Comparison of ENCODE assay signal across 8 cellular contexts in genomic region chr2:7007846-7008741, GRCh38.
DNase-seq lines count a peak whose midpoint lies in the region; ATAC-seq, FAIRE-seq and TF ChIP-seq lines count a peak whose summit lies in the region.

No MANE protein-coding gene starts in this region.

- no peak overlapping the region for H3K4me3 Mint-ChIP-seq in activated CD4-positive, alpha-beta T cell treated with anti-CD3 and anti-CD28 coated beads, Interleukin-2, amount 10 ng/mL, durations not matched to agents 7 days and 5 days
- no peak overlapping the region for H3K4me3 Mint-ChIP-seq in activated CD4-positive, alpha-beta memory T cell treated with anti-CD3 and anti-CD28 coated beads for 36 hours

- H3K9ac ChIP-seq in H1 (replicated peaks in 1 of 4; ENCODE audit: extremely low read depth in 1 of 4, low read depth in 3 of 4, low read length in 3 of 4) (no peak overlapping the region), muscle layer of colon (ENCODE audit: low read length) (no peak overlapping the region)

- H3K4me1 ChIP-seq in H1 (replicated peaks in 1 of 4; ENCODE audit: control insufficient read depth in 3 of 4, insufficient read depth in 4 of 4, low read length in 3 of 4) (peaks cover 0 to 5% (median 3%) of the 10 kb centered on the region in 4 experiments; a peak in 4 of 7 replicates), muscle layer of colon (ENCODE audit: insufficient read depth, low read length) (peaks cover 85% of the 10 kb centered on the region)

- no peak overlapping the region for H2BK120ac ChIP-seq in H1 (replicated peaks; ENCODE audit: low read depth, low read length)

- peak; percentile 11 to 26 (median 20); a peak in 3 of 4 replicates for TF ChIP-seq CTCF in H1 (IDR thresholded peaks at IDR 0.05; ENCODE audit: control extremely low read depth in 1 of 3, insufficient read depth in 1 of 3, low read depth in 1 of 3, low read length in 3 of 3)

- no peak for TF ChIP-seq EP300 in H1 (IDR thresholded peaks at IDR 0.05; ENCODE audit: borderline replicate concordance in 1 of 2, low read depth in 2 of 2, low read length in 2 of 2)

- POLR2A ChIA-PET in activated CD4-positive, alpha-beta T cell treated with anti-CD3 and anti-CD28 coated beads, Interleukin-2, amount 10 ng/mL, durations not matched to agents 7 days and 5 days (lab: Charles Lee): no interaction called here
- POLR2A ChIA-PET in H1 (lab: Charles Lee; ENCODE audit: partially characterized antibody): interaction anchor here (0.6 to 0.7 kb wide), 2 partner anchors 9 to 927 kb away, joined by 3 read pairs; no protein-coding TSS in a partner anchor
- POLR2A ChIA-PET in activated CD4-positive, alpha-beta memory T cell treated with anti-CD3 and anti-CD28 coated beads for 36 hours (lab: Charles Lee): no interaction called here

- H3K27me3 ChIP-seq in H1 (replicated peaks in 1 of 4; ENCODE audit: control insufficient read depth in 3 of 4, extremely low read depth in 1 of 4, insufficient read depth in 3 of 4, low read length in 3 of 4) (no peaks in the 10 kb centered on the region), muscle layer of colon (ENCODE audit: control insufficient read depth in 1 of 2, insufficient read depth in 2 of 2, low read length in 2 of 2) (no peaks in the 10 kb centered on the region)

- DNase-seq in activated CD4-positive, alpha-beta T cell treated with anti-CD3 and anti-CD28 coated beads, Interleukin-2, amount 10 ng/mL, durations not matched to agents 7 days and 5 days: no peak
- no peak for DNase-seq in activated CD4-positive, alpha-beta T cell treated with anti-CD3 and anti-CD28 coated beads, Interleukin-2, amount 50 U/mL, for 48 hours
- DNase-seq in OCI-M1 (lab: John Stamatoyannopoulos, UW) (peak; percentile 97), H1 (ENCODE audit: low read depth in 1 of 2, low spot score in 2 of 2) (no peak), urothelium cell line (ENCODE audit: low spot score) (peak; percentile 78)
- DNase-seq in activated CD4-positive, alpha-beta memory T cell treated with anti-CD3 and anti-CD28 coated beads for 36 hours: no peak

- CTCF ChIA-PET in activated CD4-positive, alpha-beta T cell treated with anti-CD3 and anti-CD28 coated beads, Interleukin-2, amount 10 ng/mL, durations not matched to agents 7 days and 5 days (lab: Charles Lee): no interaction called here
- CTCF ChIA-PET in H1 (lab: Charles Lee; ENCODE audit: partially characterized antibody): interaction anchor here (0.8 to 1.7 kb wide), 5 partner anchors 8 to 123 kb away, joined by 3 to 5 read pairs (median 3); no protein-coding TSS in a partner anchor
- CTCF ChIA-PET in activated CD4-positive, alpha-beta memory T cell treated with anti-CD3 and anti-CD28 coated beads for 36 hours (lab: Charles Lee): no interaction called here

- H4K8ac ChIP-seq in H1 (ENCODE audit: extremely low read depth, insufficient read depth, low read length): 0 out of 2 replicates have a peak overlapping the region, but pooled peaks have one; percentile 28

- no peak overlapping the region for H2AK5ac ChIP-seq in H1 (ENCODE audit: low read depth, low read length)

- no peak for TF ChIP-seq POLR2A in H1 (IDR thresholded peaks at IDR 0.05; ENCODE audit: control extremely low read depth in 1 of 2, low read depth in 2 of 2, low read length in 2 of 2)

- H2AFZ ChIP-seq in H1 (ENCODE audit: low read length): no peak overlapping the region

- WGBS in H1 (ENCODE audit: extremely low coverage in 1 of 2, insufficient coverage in 1 of 2, insufficient read length in 1 of 2, insufficient replicate concordance in 2 of 2, low coverage in 1 of 2, low lambda C conversion rate in 2 of 2, missing lambda C conversion rate in 1 of 2), 2 experiments: 90% methylated on average over 24 of the region's 24 CpGs; no CpG with 5 or more reads in 1 of the 2 experiments

- no peaks in the 10 kb centered on the region for H3K27me3 Mint-ChIP-seq in activated CD4-positive, alpha-beta T cell treated with anti-CD3 and anti-CD28 coated beads, Interleukin-2, amount 10 ng/mL, durations not matched to agents 7 days and 5 days
- no peaks in the 10 kb centered on the region for H3K27me3 Mint-ChIP-seq in activated CD4-positive, alpha-beta memory T cell treated with anti-CD3 and anti-CD28 coated beads for 36 hours

- no peak overlapping the region for H3K4ac ChIP-seq in H1 (replicated peaks; ENCODE audit: insufficient read length, low read depth, low read length)

- no peak overlapping the region for H3K18ac ChIP-seq in H1 (ENCODE audit: extremely low read depth, low read length)

- H3K56ac ChIP-seq in H1 (replicated peaks; ENCODE audit: insufficient read length, low read depth, low read length): no peak overlapping the region

- H3K4me1 Mint-ChIP-seq in activated CD4-positive, alpha-beta T cell treated with anti-CD3 and anti-CD28 coated beads, Interleukin-2, amount 10 ng/mL, durations not matched to agents 7 days and 5 days: peaks cover 21% of the 10 kb centered on the region
- peaks cover 20% of the 10 kb centered on the region for H3K4me1 Mint-ChIP-seq in activated CD4-positive, alpha-beta memory T cell treated with anti-CD3 and anti-CD28 coated beads for 36 hours (ENCODE audit: low read depth)

- FAIRE-seq in H1 (lab: Jason Lieb, UNC) (no peak), urothelium cell line (lab: Jason Lieb, UNC) (peak; percentile 5)

- H3K4me3 ChIP-seq in H1 (ENCODE audit: extremely low read depth in 1 of 4, insufficient read depth in 2 of 4, low read depth in 3 of 4, low read length in 4 of 4) (no peak overlapping the region), muscle layer of colon (ENCODE audit: low read depth in 1 of 2, low read length in 2 of 2) (peak overlapping the region in 1 of 2 donors; percentile 5)

- no peaks in the 10 kb centered on the region for H3K9me3 Mint-ChIP-seq in activated CD4-positive, alpha-beta T cell treated with anti-CD3 and anti-CD28 coated beads, Interleukin-2, amount 10 ng/mL, durations not matched to agents 7 days and 5 days
- no peaks in the 10 kb centered on the region for H3K9me3 Mint-ChIP-seq in activated CD4-positive, alpha-beta memory T cell treated with anti-CD3 and anti-CD28 coated beads for 36 hours

- intact Hi-C loops in activated CD4-positive, alpha-beta memory T cell treated with anti-CD3 and anti-CD28 coated beads for 36 hours (cut with micrococcal nuclease): no loop called here

- H4K91ac ChIP-seq in H1 (replicated peaks; ENCODE audit: insufficient read length, low read length): no peak overlapping the region

- no peak overlapping the region for H3K14ac ChIP-seq in H1 (ENCODE audit: insufficient read length)

- no peak overlapping the region for H2BK20ac ChIP-seq in H1 (ENCODE audit: low read length)

- peaks cover 0 to 3% of the 10 kb centered on the region in 2 experiments for H4K20me1 ChIP-seq in H1 (replicated peaks in 1 of 2; ENCODE audit: control insufficient read depth in 1 of 2, insufficient read depth in 2 of 2, low read length in 2 of 2)

- peaks cover 36% of the 10 kb centered on the region for H3K36me3 Mint-ChIP-seq in activated CD4-positive, alpha-beta T cell treated with anti-CD3 and anti-CD28 coated beads, Interleukin-2, amount 10 ng/mL, durations not matched to agents 7 days and 5 days (ENCODE audit: low read depth)
- no peaks in the 10 kb centered on the region for H3K36me3 Mint-ChIP-seq in activated CD4-positive, alpha-beta memory T cell treated with anti-CD3 and anti-CD28 coated beads for 36 hours

- no peaks in the 10 kb centered on the region for H3K36me3 ChIP-seq in H1 (ENCODE audit: control insufficient read depth in 2 of 4, insufficient read depth in 4 of 4, low read length in 3 of 4)
- no peaks in the 10 kb centered on the region for H3K36me3 ChIP-seq in muscle layer of colon (ENCODE audit: insufficient read depth, low read length)

- no peak for ATAC-seq in GM18519 (IDR thresholded peaks at IDR 0.05; ENCODE audit: low FRiP score, unreplicated experiment)

- H3K79me1 ChIP-seq in H1 (ENCODE audit: low read depth, low read length): no peaks in the 10 kb centered on the region

- H3K27ac ChIP-seq in H1 (ENCODE audit: low read depth, low read length) (no peak overlapping the region), muscle layer of colon (ENCODE audit: low read depth, low read length) (peak overlapping the region; percentile 56)

- no peak overlapping the region for H2BK15ac ChIP-seq in H1 (ENCODE audit: low read length)

- H2BK12ac ChIP-seq in H1 (ENCODE audit: low read depth, low read length): no peak overlapping the region

- H3K9me3 ChIP-seq in H1 (ENCODE audit: insufficient read depth in 2 of 2, low read depth in 1 of 2, low read length in 1 of 2) (no peaks in the 10 kb centered on the region), muscle layer of colon (ENCODE audit: low read length) (no peaks in the 10 kb centered on the region)

- no peak overlapping the region for H2BK5ac ChIP-seq in H1 (ENCODE audit: low read depth, low read length)

- no peaks in the 10 kb centered on the region for H3K79me2 ChIP-seq in H1 (ENCODE audit: control insufficient read depth in 1 of 2, insufficient read depth in 2 of 2, low read length in 2 of 2)

- H3K27ac Mint-ChIP-seq in activated CD4-positive, alpha-beta T cell treated with anti-CD3 and anti-CD28 coated beads, Interleukin-2, amount 10 ng/mL, durations not matched to agents 7 days and 5 days: peak overlapping the region; percentile 38
- no peak overlapping the region for H3K27ac Mint-ChIP-seq in activated CD4-positive, alpha-beta memory T cell treated with anti-CD3 and anti-CD28 coated beads for 36 hours

- H3K23ac ChIP-seq in H1 (ENCODE audit: insufficient read length): no peak overlapping the region

- H3K4me2 ChIP-seq in H1 (ENCODE audit: insufficient read depth in 1 of 2, low read depth in 2 of 2, low read length in 2 of 2): no peak overlapping the region

- no peak overlapping the region for H4K5ac ChIP-seq in H1 (ENCODE audit: insufficient read length, low read depth, low read length)

- H3K23me2 ChIP-seq in H1 (ENCODE audit: low read depth, low read length): no peaks in the 10 kb centered on the region

- peak in 1 of 2 experiments; percentile 9; a peak in 3 of 4 replicates for TF ChIP-seq RAD21 in H1 (IDR thresholded peaks at IDR 0.05 in 1 of 2, conservative IDR thresholded peaks at IDR 0.05 in 1 of 2; ENCODE audit: low read depth in 2 of 2, low read length in 2 of 2)

TF ChIP-seq in H1, 55 proteins besides CTCF, POLR2A, EP300 and RAD21:
- TF ChIP-seq RXRA (IDR thresholded peaks at IDR 0.05; ENCODE audit: insufficient read depth, low read depth, low read length) (no peak), SIX5 (IDR thresholded peaks at IDR 0.05; ENCODE audit: low read depth, low read length) (no peak), SIN3A (conservative IDR thresholded peaks at IDR 0.05 in 1 of 2, IDR thresholded peaks at IDR 0.05 in 1 of 2; ENCODE audit: low read depth in 1 of 2, low read length in 2 of 2) (no peak), POLR2AphosphoS5 (IDR thresholded peaks at IDR 0.05; ENCODE audit: low read depth, low read length) (no peak), SIRT6 (IDR thresholded peaks at IDR 0.05; ENCODE audit: low read length) (no peak), ATF3 (IDR thresholded peaks at IDR 0.05; ENCODE audit: insufficient read depth, low read depth, low read length) (no peak)

Comparison
In these comparisons a context has a peak if more than half of its experiments do, and no peak if none do; other contexts are left out.
1. DNase-seq: peak in OCI-M1 (single experiment) and urothelium cell line (single experiment); none in activated CD4-positive, alpha-beta T cell treated with anti-CD3 and anti-CD28 coated beads, Interleukin-2, amount 10 ng/mL, durations not matched to agents 7 days and 5 days (single experiment), activated CD4-positive, alpha-beta T cell treated with anti-CD3 and anti-CD28 coated beads, Interleukin-2, amount 50 U/mL, for 48 hours (0 of 2), H1 (0 of 2) and activated CD4-positive, alpha-beta memory T cell treated with anti-CD3 and anti-CD28 coated beads for 36 hours (single experiment).